ENCODE assay signal across 8 cellular contexts in genomic region chr10:3811331-3811870, GRCh38. TPM values are rescaled to one million over a fixed set of nuclear protein-coding genes. Genes with fewer than 3 reads are reported as not detected.
DNase-seq lines count a peak whose midpoint lies in the region; ATAC-seq, FAIRE-seq and TF ChIP-seq lines count a peak whose summit lies in the region.

No MANE protein-coding gene starts in this region.

- H3K27ac Mint-ChIP-seq in T-helper 1 cell treated with Interleukin-12 subunit alpha and Interleukin-12 subunit beta and Interleukin-4 antibody, amounts not matched to agents 30 μg/mL and 1 μg/mL, for 36 hours: peak overlapping the region; percentile 98

- H3K4me3 ChIP-seq in mucosa of stomach (ENCODE audit: low read length): no peak overlapping the region

- H3K27me3 Mint-ChIP-seq in T-helper 1 cell treated with Interleukin-12 subunit alpha and Interleukin-12 subunit beta and Interleukin-4 antibody, amounts not matched to agents 30 μg/mL and 1 μg/mL, for 36 hours (ENCODE audit: low read depth): no peaks in the 10 kb centered on the region

- H3K27me3 ChIP-seq in mucosa of stomach (ENCODE audit: control insufficient read depth, insufficient read depth, low read length): no peaks in the 10 kb centered on the region

- H3K9ac ChIP-seq in mucosa of stomach (ENCODE audit: low read length): peak overlapping the region; percentile 68

- H3K9me3 ChIP-seq in mucosa of stomach (ENCODE audit: control insufficient read depth, low read length): no peaks in the 10 kb centered on the region

- H3K4me1 Mint-ChIP-seq in T-helper 1 cell treated with Interleukin-12 subunit alpha and Interleukin-12 subunit beta and Interleukin-4 antibody, amounts not matched to agents 30 μg/mL and 1 μg/mL, for 36 hours (ENCODE audit: low read depth): peaks cover 66% of the 10 kb centered on the region

- FAIRE-seq in H54 (lab: Jason Lieb, UNC): no peak

- TF ChIP-seq POLR2A in H54 (IDR thresholded peaks at IDR 0.05; ENCODE audit: low read depth, low read length): no peak

- ATAC-seq in Right ventricle myocardium inferior (peak; percentile 76), HG03097 (IDR thresholded peaks at IDR 0.05; ENCODE audit: low FRiP score, unreplicated experiment) (peak; percentile 74)

- no peak for DNase-seq in Right ventricle myocardium inferior (ENCODE audit: missing footprints)
- DNase-seq in cardiac septum (ENCODE audit: low spot score): no peak
- DNase-seq in dedifferentiated amniotic fluid mesenchymal stem cell (ENCODE audit: extremely low spot score): peak; percentile 60
- DNase-seq in H54 (ENCODE audit: insufficient read length, low spot score): no peak
- no peak for DNase-seq in cerebellar nuclear complex (lab: John Stamatoyannopoulos, UW)

- H3K9me3 Mint-ChIP-seq in T-helper 1 cell treated with Interleukin-12 subunit alpha and Interleukin-12 subunit beta and Interleukin-4 antibody, amounts not matched to agents 30 μg/mL and 1 μg/mL, for 36 hours: no peaks in the 10 kb centered on the region

- H3K36me3 ChIP-seq in mucosa of stomach (ENCODE audit: control insufficient read depth, insufficient read depth, low read length): no peaks in the 10 kb centered on the region

- H3K4me3 Mint-ChIP-seq in T-helper 1 cell treated with Interleukin-12 subunit alpha and Interleukin-12 subunit beta and Interleukin-4 antibody, amounts not matched to agents 30 μg/mL and 1 μg/mL, for 36 hours: peak overlapping the region; percentile 59

- intact Hi-C loops in Right ventricle myocardium inferior (cut with DNase I): loop anchor here (2.0 kb wide), 1 partner anchor 101 kb away; no protein-coding TSS in a partner anchor
- intact Hi-C loops in cardiac septum (cut with DNase I): no loop called here

- no peaks in the 10 kb centered on the region for H3K36me3 Mint-ChIP-seq in T-helper 1 cell treated with Interleukin-12 subunit alpha and Interleukin-12 subunit beta and Interleukin-4 antibody, amounts not matched to agents 30 μg/mL and 1 μg/mL, for 36 hours (ENCODE audit: low read depth)

- H3K4me1 ChIP-seq in mucosa of stomach (ENCODE audit: control insufficient read depth, insufficient read depth, low read length): peaks cover 55% of the 10 kb centered on the region

RNA-seq across cellular contexts. Expression of gene KLF6, which starts 26.4 kb away (rescaled TPM):
- total RNA-seq in Right ventricle myocardium inferior (68.4 TPM), cardiac septum (83.1 TPM)
